Comparison of ENCODE assay signal across 8 cellular contexts in the genomic region with DNA sequence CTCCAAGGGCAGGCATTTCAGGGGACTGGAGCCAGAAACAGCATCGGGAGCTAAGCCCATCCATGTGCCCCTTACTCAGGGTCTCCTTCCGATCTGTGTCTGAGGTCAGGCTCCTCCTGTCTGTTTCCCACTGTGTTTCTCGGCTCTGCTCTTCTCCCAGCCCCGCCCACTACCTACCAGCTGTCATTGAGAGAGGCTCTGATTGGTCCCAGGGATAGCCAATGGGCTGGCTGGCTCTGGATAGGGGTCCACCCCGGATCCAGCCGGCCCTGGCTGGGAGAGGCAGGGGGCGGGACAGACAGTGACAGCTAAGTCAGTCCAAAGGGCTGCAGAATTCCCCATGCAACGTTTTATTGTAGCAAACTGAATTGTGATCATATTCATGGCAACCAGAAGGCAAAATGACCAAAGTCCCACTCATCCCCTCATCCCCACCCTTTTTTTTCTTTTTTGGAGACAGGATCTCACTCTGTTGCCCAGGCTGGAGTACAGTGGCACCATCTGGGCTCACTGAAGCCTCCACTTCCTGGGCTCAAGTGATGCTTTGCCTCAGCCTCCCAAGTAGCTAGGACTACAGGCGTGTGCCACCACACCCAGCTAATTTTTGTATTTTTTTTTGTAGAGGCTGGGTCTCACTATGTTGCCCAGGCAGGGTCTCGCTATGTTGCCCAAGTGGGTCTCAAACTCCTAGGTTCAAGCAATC.
DNase-seq lines count a peak whose midpoint lies in the region; ATAC-seq, FAIRE-seq and TF ChIP-seq lines count a peak whose summit lies in the region.

No MANE protein-coding gene starts in this region.

- DNase-seq in Ammon's horn (ENCODE audit: low spot score) (peak; percentile 90), NB4 (ENCODE audit: low read depth) (peak; percentile 52), inferior parietal cortex (ENCODE audit: extremely low spot score) (peak; percentile 82), urothelium cell line (ENCODE audit: low spot score) (peak; percentile 58), suprapubic skin (ENCODE audit: low spot score in 2 of 2) (no peak)
- no peak for DNase-seq in stimulated activated naive CD4-positive, alpha-beta T cell (lab: John Stamatoyannopoulos, UW)

- H3K4me1 ChIP-seq in suprapubic skin, result no peaks in the 10 kb centered on the region

- FAIRE-seq in urothelium cell line (lab: Jason Lieb, UNC), result no peak

- H3K27ac ChIP-seq in angular gyrus (ENCODE audit: low read depth, low read length), result peak overlapping the region; percentile 49
- H3K27ac ChIP-seq in suprapubic skin, result no peak overlapping the region

- 64% methylated on average over 10 of the region's 10 CpGs for WGBS in suprapubic skin

- H3K9me3 ChIP-seq in suprapubic skin, result no peaks in the 10 kb centered on the region

- no peak for TF ChIP-seq POLR2A in NB4 (IDR thresholded peaks at IDR 0.05; ENCODE audit: extremely low read depth, insufficient read length)
- TF ChIP-seq POLR2A in suprapubic skin (IDR thresholded peaks at IDR 0.05), result no peak

- H3K4me3 ChIP-seq in NB4 (ENCODE audit: low read depth, low read length) (no peak overlapping the region), suprapubic skin (no peak overlapping the region)

- no peak for TF ChIP-seq EP300 in suprapubic skin (IDR thresholded peaks at IDR 0.05)

- no peak for ATAC-seq in HG02588 (IDR thresholded peaks at IDR 0.05; ENCODE audit: unreplicated experiment)

- TF ChIP-seq CTCF in NB4 (IDR thresholded peaks at IDR 0.05; ENCODE audit: low read depth, low read length) (no peak), suprapubic skin (IDR thresholded peaks at IDR 0.05) (no peak)

- H3K27me3 ChIP-seq in suprapubic skin, result no peaks in the 10 kb centered on the region

- peaks cover 15% of the 10 kb centered on the region for H3K36me3 ChIP-seq in suprapubic skin

Comparison
In these comparisons a context has a peak if more than half of its experiments do, and no peak if none do; other contexts are left out.
1. DNase-seq: peak in Ammon's horn (single experiment), NB4 (single experiment), inferior parietal cortex (single experiment) and urothelium cell line (single experiment); none in stimulated activated naive CD4-positive, alpha-beta T cell (0 of 6) and suprapubic skin (0 of 2).